1 cellular context compared by ENCODE assay signal in genomic region chr6:2765166-2765895, GRCh38.
TF ChIP-seq lines count a peak whose summit lies in the region.

Gene WRNIP1, plus strand, starts transcription at chr6:2765393. Its CDS starts 230 bp downstream, at chr6:2765623.

TF ChIP-seq in K562, 482 proteins besides CTCF, POLR2A, EP300 and RAD21 (continued from another document and continues in another):
- TF ChIP-seq ZNF592 (IDR thresholded peaks at IDR 0.05) (peak; percentile 75), EGR1 (conservative IDR thresholded peaks at IDR 0.05) (peak; percentile 93), CREB1 (IDR thresholded peaks at IDR 0.05) (peak; percentile 91), CREB1 (CRISPR knock-in tag; IDR thresholded peaks at IDR 0.05) (peak; percentile 88), ZBTB17 (CRISPR knock-in tag; IDR thresholded peaks at IDR 0.05) (peak; percentile 68), ARID3A (IDR thresholded peaks at IDR 0.05; ENCODE audit: borderline replicate concordance, low read depth, low read length) (no peak), THRAP3 (IDR thresholded peaks at IDR 0.05; ENCODE audit: borderline replicate concordance) (no peak), CTCFL (IDR thresholded peaks at IDR 0.05; ENCODE audit: borderline replicate concordance, insufficient read depth, low read depth, low read length, poor library complexity, severe bottlenecking) (peak; percentile 97), SPI1 (IDR thresholded peaks at IDR 0.05; ENCODE audit: borderline replicate concordance, low read depth, low read length) (0 out of 2 replicates have a peak, but pooled peaks have one; percentile 14), ZNF41 (CRISPR knock-in tag; conservative IDR thresholded peaks at IDR 0.05) (0 out of 2 replicates have a peak, but pooled peaks have one; percentile 25), MXI1 (IDR thresholded peaks at IDR 0.05; ENCODE audit: low read depth, low read length) (peak; percentile 66; the same call in 1 of the 2 replicates), FOXM1 (IDR thresholded peaks at IDR 0.05; ENCODE audit: low read depth) (no peak), FOXM1 (CRISPR knock-in tag; IDR thresholded peaks at IDR 0.05; ENCODE audit: low read depth) (peak; percentile 33; the same call in 1 of the 2 replicates), ILF3 (IDR thresholded peaks at IDR 0.05; ENCODE audit: borderline replicate concordance) (peak; percentile 83; the same call in 1 of the 2 replicates), BHLHE40 (IDR thresholded peaks at IDR 0.05; ENCODE audit: low read length) (peak; percentile 54), NR4A1 (CRISPR knock-in tag; IDR thresholded peaks at IDR 0.05) (no peak), NR4A1 (tag; IDR thresholded peaks at IDR 0.05) (peak; percentile 83), SMAD1 (IDR thresholded peaks at IDR 0.05; ENCODE audit: low read depth, low read length, partially characterized antibody) (no peak), CHD1 (IDR thresholded peaks at IDR 0.05; ENCODE audit: low read length) (peak; percentile 22), HIVEP1 (CRISPR knock-in tag; IDR thresholded peaks at IDR 0.05) (no peak), E2F6 (IDR thresholded peaks at IDR 0.05; ENCODE audit: borderline replicate concordance in 1 of 2, extremely low read depth in 1 of 2, insufficient read depth in 1 of 2, insufficient read length in 1 of 2, low read depth in 1 of 2, low read length in 1 of 2, poor library complexity in 1 of 2, severe bottlenecking in 1 of 2) (peak; percentile 72 to 88), SRF (CRISPR knock-in tag; IDR thresholded peaks at IDR 0.05) (peak in 1 of 2 experiments; percentile 60; a peak in 1 of 4 replicates), TEAD1 (CRISPR knock-in tag; IDR thresholded peaks at IDR 0.05) (peak; percentile 47 to 83; a peak in 2 of 4 replicates), ZNF717 (CRISPR knock-in tag; IDR thresholded peaks at IDR 0.05) (no peak), U2AF1 (optimal IDR thresholded peaks at IDR 0.05; ENCODE audit: low read depth, low read length) (peak; percentile 48), ZSCAN29 (IDR thresholded peaks at IDR 0.05) (no peak), ZFX (CRISPR knock-in tag; IDR thresholded peaks at IDR 0.05) (peak; percentile 88), RCOR1 (IDR thresholded peaks at IDR 0.05; ENCODE audit: borderline replicate concordance in 1 of 2, low read depth in 2 of 2, low read length in 2 of 2) (peak in 1 of 2 experiments; percentile 72; a peak in 2 of 4 replicates), ZNF79 (CRISPR knock-in tag; IDR thresholded peaks at IDR 0.05; ENCODE audit: low read depth) (no peak), CAMTA2 (CRISPR knock-in tag; conservative IDR thresholded peaks at IDR 0.05) (0 out of 2 replicates have a peak, but pooled peaks have one; percentile 9), HNRNPK (IDR thresholded peaks at IDR 0.05; ENCODE audit: low read depth, low read length, poor library complexity, severe bottlenecking) (peak; percentile 4), PTTG1 (tag; IDR thresholded peaks at IDR 0.05; ENCODE audit: low read depth) (no peak), MLX (CRISPR knock-in tag; conservative IDR thresholded peaks at IDR 0.05) (no peak; a peak in 1 of 4 replicates), ZNF707 (CRISPR knock-in tag; conservative IDR thresholded peaks at IDR 0.05) (no peak), NR2F6 (CRISPR knock-in tag; IDR thresholded peaks at IDR 0.05) (no peak), STAT5B (CRISPR knock-in tag; IDR thresholded peaks at IDR 0.05) (no peak), E2F1 (CRISPR knock-in tag; IDR thresholded peaks at IDR 0.05) (peak; percentile 35; the same call in 1 of the 2 replicates), COPS2 (conservative IDR thresholded peaks at IDR 0.05) (no peak), BCLAF1 (IDR thresholded peaks at IDR 0.05; ENCODE audit: borderline replicate concordance in 1 of 2, control insufficient read depth in 1 of 2, low read depth in 2 of 2, low read length in 1 of 2) (no peak), JUND (IDR thresholded peaks at IDR 0.05; ENCODE audit: borderline replicate concordance, low read depth, low read length) (peak; percentile 77), JUND (tag; IDR thresholded peaks at IDR 0.05; ENCODE audit: borderline replicate concordance, low read depth, low read length) (no peak; the same call in 2 of the 3 replicates), CBX5 (IDR thresholded peaks at IDR 0.05; ENCODE audit: borderline replicate concordance, low read depth) (0 out of 2 replicates have a peak, but pooled peaks have one; percentile 42), HMGXB4 (CRISPR knock-in tag; IDR thresholded peaks at IDR 0.05) (peak; percentile 67), SAP30 (IDR thresholded peaks at IDR 0.05; ENCODE audit: borderline replicate concordance, insufficient read depth, low read depth, low read length, poor library complexity, severe bottlenecking) (peak; percentile 34), NFXL1 (CRISPR knock-in tag; IDR thresholded peaks at IDR 0.05) (no peak), MAX (CRISPR knock-in tag; IDR thresholded peaks at IDR 0.05) (peak; percentile 78), NCOA6 (IDR thresholded peaks at IDR 0.05) (peak; percentile 41; the same call in 1 of the 2 replicates), NONO (IDR thresholded peaks at IDR 0.05; ENCODE audit: low read depth in 2 of 2, low read length in 1 of 2) (peak; percentile 58 to 60; a peak in 3 of 4 replicates), ESRRA (IDR thresholded peaks at IDR 0.05; ENCODE audit: borderline replicate concordance, low read depth) (peak; percentile 51; the same call in 1 of the 2 replicates), ELF1 (tag; IDR thresholded peaks at IDR 0.05) (peak; percentile 85)
